ENCODE assay signal across 16 cellular contexts in the genomic region with DNA sequence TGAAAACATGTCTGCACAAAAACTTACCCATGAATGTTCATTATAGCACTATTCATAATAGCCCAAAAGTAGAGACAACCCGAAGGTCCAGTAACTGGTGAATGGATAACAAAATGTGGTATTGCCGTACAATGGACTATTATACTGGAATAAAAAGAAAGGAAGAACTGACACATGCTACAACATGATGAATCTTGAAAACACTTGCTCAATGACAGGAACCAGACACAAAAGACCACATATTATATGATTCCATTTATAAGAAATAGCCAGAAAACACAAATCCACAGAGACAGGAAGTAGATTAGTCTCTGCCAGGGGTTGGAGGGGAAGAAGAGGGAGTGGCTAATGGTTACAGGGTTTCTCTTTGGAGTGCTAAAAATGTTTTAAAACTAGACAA. TPM values are rescaled to one million over a fixed set of nuclear protein-coding genes. Genes with fewer than 3 reads are reported as not detected.
DNase-seq lines count a peak whose midpoint lies in the region; ATAC-seq, FAIRE-seq and TF ChIP-seq lines count a peak whose summit lies in the region.
"Had no signal": no experiment of that assay in that cellular context is flagged by ENCODE, and none has a peak within 500 bp of the region (broad histone marks: within the 10 kb centered on the region; RNA-seq: fewer than 3 reads in every experiment).

No MANE protein-coding gene starts in this region.

- H3K18ac ChIP-seq in IMR-90 (ENCODE audit: low read depth, low read length), result no peak overlapping the region

- H3K27me3 Mint-ChIP-seq in activated T-helper 1 cell treated with anti-CD3 and anti-CD28 coated beads, Interleukin-12 subunit alpha, Interleukin-12 subunit beta, Interleukin-2, Interleukin-4 antibody, amounts not matched to agents 30 ng/mL and 10 ng/mL and 1 ng/mL, durations not matched to agents 14 hours and 24 hours and 36 hours (ENCODE audit: insufficient read depth), result no peaks in the 10 kb centered on the region
- H3K27me3 Mint-ChIP-seq: progenitor cell of endocrine pancreas had no signal

- no peak overlapping the region for H4K8ac ChIP-seq in IMR-90 (ENCODE audit: low read depth in 2 of 2, low read length in 2 of 2)

- TF ChIP-seq CTCF in IMR-90 (conservative IDR thresholded peaks at IDR 0.05; ENCODE audit: low read depth, low read length), result no peak

- H3K56ac ChIP-seq in IMR-90 (ENCODE audit: extremely low read depth, insufficient read depth, low read length), result no peak overlapping the region

- no peak overlapping the region for H2AK9ac ChIP-seq in IMR-90 (replicated peaks; ENCODE audit: low read depth, low read length, poor library complexity)

- no peak for DNase-seq in IMR-90
- no peak for DNase-seq in activated T-helper 1 cell treated with anti-CD3 and anti-CD28 coated beads, Interleukin-12 subunit alpha, Interleukin-12 subunit beta, Interleukin-2, Interleukin-4 antibody, amounts not matched to agents 30 ng/mL and 10 ng/mL and 1 ng/mL, durations not matched to agents 14 hours and 24 hours and 36 hours (ENCODE audit: low spot score)
- DNase-seq in left ventricle myocardium superior, result no peak
- no peak for DNase-seq in OCI-M2 (lab: John Stamatoyannopoulos, UW; ENCODE audit: unreplicated experiment)
- DNase-seq in HTR-8/SVneo (ENCODE audit: insufficient read length, low spot score), result no peak
- DNase-seq: BE2C; DMS 273 treated with DMSO at 0.1 percent for 48 hours; effector memory CD4-positive, alpha-beta T cell; naive B cell; NCI-H1417 treated with DMSO at 0.1 percent for 48 hours; stimulated activated CD4-positive, alpha-beta T cell treated with anti-CD3 and anti-CD28 coated beads, Interleukin-12 subunit alpha, Interleukin-12 subunit beta, amount 100 ng/mL, for 4 hours had no signal

- CTCF ChIA-PET in IMR-90 (lab: Yijun Ruan, JAX), result interaction anchor here (1.0 kb wide), 1 partner anchor 20 kb away, joined by 3 read pairs; no protein-coding TSS in a partner anchor

- H3K9me1 ChIP-seq in IMR-90 (ENCODE audit: insufficient read depth, low read length), result 0 out of 2 replicates have a peak, but pooled peaks cover 6% of the 10 kb centered on the region

- peak overlapping the region; percentile 80 for H3K27ac Mint-ChIP-seq in activated T-helper 1 cell treated with anti-CD3 and anti-CD28 coated beads, Interleukin-12 subunit alpha, Interleukin-12 subunit beta, Interleukin-2, Interleukin-4 antibody, amounts not matched to agents 30 ng/mL and 10 ng/mL and 1 ng/mL, durations not matched to agents 14 hours and 24 hours and 36 hours
- H3K27ac Mint-ChIP-seq: naive B cell, progenitor cell of endocrine pancreas, WTC11 had no signal

- FAIRE-seq in HTR-8/SVneo (lab: Jason Lieb, UNC), result no peak

- no peak overlapping the region for H2BK20ac ChIP-seq in IMR-90 (ENCODE audit: low read depth, low read length)

- TF ChIP-seq POLR2A in IMR-90 (IDR thresholded peaks at IDR 0.05; ENCODE audit: low read depth, low read length), result no peak

- BruUV-seq in IMR-90 (replicated peaks; lab: Mats Ljungman, UMichigan), result no TSS peak

- peaks cover 8% of the 10 kb centered on the region for H3K9me3 Mint-ChIP-seq in activated T-helper 1 cell treated with anti-CD3 and anti-CD28 coated beads, Interleukin-12 subunit alpha, Interleukin-12 subunit beta, Interleukin-2, Interleukin-4 antibody, amounts not matched to agents 30 ng/mL and 10 ng/mL and 1 ng/mL, durations not matched to agents 14 hours and 24 hours and 36 hours
- H3K9me3 Mint-ChIP-seq: brain, WTC11 had no signal

- H3K79me1 ChIP-seq in IMR-90 (ENCODE audit: low read depth in 1 of 2, low read length in 2 of 2), result peaks cover under 1 to 20% of the 10 kb centered on the region in 2 experiments; a peak in 3 of 4 replicates

- H2BK120ac ChIP-seq in IMR-90 (ENCODE audit: low read depth, low read length), result no peak overlapping the region

- no peak overlapping the region for H2BK15ac ChIP-seq in IMR-90 (ENCODE audit: low read depth, low read length)

- H3K14ac ChIP-seq in IMR-90 (replicated peaks; ENCODE audit: low read depth, low read length), result no peak overlapping the region

- H3K23ac ChIP-seq in IMR-90 (ENCODE audit: low read depth, low read length), result no peak overlapping the region

- H2BK5ac ChIP-seq in IMR-90 (ENCODE audit: low read depth, low read length, poor library complexity, severe bottlenecking), result peak overlapping the region; percentile 23

- no peak for ATAC-seq in IMR-90 (ENCODE audit: low read depth)
- ATAC-seq in left ventricle myocardium superior, result peak; percentile 47
- no peak for ATAC-seq in HG03442 (IDR thresholded peaks at IDR 0.05; ENCODE audit: unreplicated experiment)
- ATAC-seq: WTC11 had no signal

- in situ Hi-C loops in IMR-90 (cut with MboI; ENCODE audit: low sequenced_read_pairs), result no loop called here

- H3K4me2 ChIP-seq in IMR-90 (ENCODE audit: low read depth, low read length), result no peak overlapping the region

- intact Hi-C loops in IMR-90 (cut with micrococcal nuclease) (no loop called here), left ventricle myocardium superior (cut with micrococcal nuclease) (no loop called here)
- intact Hi-C loops in activated T-helper 1 cell treated with anti-CD3 and anti-CD28 coated beads, Interleukin-12 subunit alpha, Interleukin-12 subunit beta, Interleukin-2, Interleukin-4 antibody, amounts not matched to agents 30 ng/mL and 10 ng/mL and 1 ng/mL, durations not matched to agents 14 hours and 24 hours and 36 hours (cut with micrococcal nuclease), result loop anchor here (5.0 kb wide), 1 partner anchor 48 kb away; no protein-coding TSS in a partner anchor

- H3K4me1 ChIP-seq in ACC112 (ENCODE audit: control insufficient read depth, insufficient read depth, low read length, unreplicated experiment), result peaks cover 24% of the 10 kb centered on the region
- H3K4me1 ChIP-seq in IMR-90 (ENCODE audit: control insufficient read depth, insufficient read depth, low read length), result peaks cover 6% of the 10 kb centered on the region; the same call in 1 of the 2 replicates
- H3K4me1 ChIP-seq: BE2C had no signal

- H3K36me3 Mint-ChIP-seq in activated T-helper 1 cell treated with anti-CD3 and anti-CD28 coated beads, Interleukin-12 subunit alpha, Interleukin-12 subunit beta, Interleukin-2, Interleukin-4 antibody, amounts not matched to agents 30 ng/mL and 10 ng/mL and 1 ng/mL, durations not matched to agents 14 hours and 24 hours and 36 hours (ENCODE audit: low read depth), result peaks cover 19% of the 10 kb centered on the region
- H3K36me3 Mint-ChIP-seq: brain, naive B cell, WTC11 had no signal

- H3K9ac ChIP-seq in IMR-90 (ENCODE audit: low read depth, low read length), result no peak overlapping the region

- H3K9me3 ChIP-seq in IMR-90 (ENCODE audit: control insufficient read depth, insufficient read depth, low read length), result no peaks in the 10 kb centered on the region
- H3K9me3 ChIP-seq: BE2C had no signal

- dilution Hi-C loops in IMR-90 (cut with HindIII; ENCODE audit: low sequenced_read_pairs, unreplicated experiment), result no loop called here

- no peak overlapping the region for H2AK5ac ChIP-seq in IMR-90 (ENCODE audit: low read depth, low read length)

- H3K36me3 ChIP-seq in ACC112 (ENCODE audit: insufficient read depth, low read length), result no peaks in the 10 kb centered on the region
- no peaks in the 10 kb centered on the region for H3K36me3 ChIP-seq in IMR-90 (ENCODE audit: control insufficient read depth, insufficient read depth, low read length)
- H3K36me3 ChIP-seq: BE2C had no signal

- H3K4ac ChIP-seq in IMR-90 (ENCODE audit: low read depth, low read length), result no peak overlapping the region

- no peak overlapping the region for H4K5ac ChIP-seq in IMR-90 (ENCODE audit: low read depth, low read length)

- peak overlapping the region; percentile 20 for H3K4me3 Mint-ChIP-seq in activated T-helper 1 cell treated with anti-CD3 and anti-CD28 coated beads, Interleukin-12 subunit alpha, Interleukin-12 subunit beta, Interleukin-2, Interleukin-4 antibody, amounts not matched to agents 30 ng/mL and 10 ng/mL and 1 ng/mL, durations not matched to agents 14 hours and 24 hours and 36 hours
- H3K4me3 Mint-ChIP-seq: brain, naive B cell, WTC11 had no signal

- POLR2A ChIA-PET in IMR-90 (lab: Charles Lee; ENCODE audit: unreplicated experiment), result no interaction called here

- H3K4me1 Mint-ChIP-seq in activated T-helper 1 cell treated with anti-CD3 and anti-CD28 coated beads, Interleukin-12 subunit alpha, Interleukin-12 subunit beta, Interleukin-2, Interleukin-4 antibody, amounts not matched to agents 30 ng/mL and 10 ng/mL and 1 ng/mL, durations not matched to agents 14 hours and 24 hours and 36 hours (ENCODE audit: low read depth), result peaks cover 57% of the 10 kb centered on the region
- H3K4me1 Mint-ChIP-seq: brain, naive B cell, WTC11 had no signal

- no peak for TF ChIP-seq RAD21 in IMR-90 (IDR thresholded peaks at IDR 0.05; ENCODE audit: low read length)

- no peaks in the 10 kb centered on the region for H4K20me1 ChIP-seq in IMR-90 (ENCODE audit: insufficient read depth, low read length)

- no CpG with 5 or more reads among the region's 2 CpGs for WGBS in IMR-90 (ENCODE audit: extremely low coverage in 2 of 2, insufficient read length in 1 of 2), 2 experiments

- no peak overlapping the region for H4K91ac ChIP-seq in IMR-90 (ENCODE audit: insufficient read depth, low read depth, low read length)

- H3K27me3 ChIP-seq in ACC112 (ENCODE audit: insufficient read depth, low read length) (no peaks in the 10 kb centered on the region), IMR-90 (ENCODE audit: control insufficient read depth, insufficient read depth, low read length) (no peaks in the 10 kb centered on the region)
- H3K27me3 ChIP-seq: BE2C had no signal

- no peaks in the 10 kb centered on the region for H3K79me2 ChIP-seq in ACC112 (ENCODE audit: control insufficient read depth, insufficient read depth, low read length, unreplicated experiment)

- H3K4me3 ChIP-seq in ACC112 (ENCODE audit: low read depth, low read length) (no peak overlapping the region), IMR-90 (ENCODE audit: insufficient read depth, low read depth, low read length) (no peak overlapping the region)

- H2AFZ ChIP-seq in ACC112 (ENCODE audit: low read length, unreplicated experiment) (peak overlapping the region; percentile 82), IMR-90 (replicated peaks; ENCODE audit: low read length, poor library complexity) (no peak overlapping the region)

- H3K27ac ChIP-seq in ACC112 (ENCODE audit: low read depth, low read length), result 0 out of 2 replicates have a peak overlapping the region, but pooled peaks have one; percentile 18
- no peak overlapping the region for H3K27ac ChIP-seq in IMR-90 (ENCODE audit: insufficient read depth, low read length)

TF ChIP-seq in IMR-90, 13 proteins besides CTCF, POLR2A, EP300 and RAD21 (continues in another document):
- TF ChIP-seq MAFK (IDR thresholded peaks at IDR 0.05; ENCODE audit: low read depth, low read length), result no peak
- no peak for TF ChIP-seq SMC3 (IDR thresholded peaks at IDR 0.05; ENCODE audit: low read depth, low read length)

RNA-seq across cellular contexts. Expression of a gene that starts 18.3 kb away (rescaled TPM):
- total RNA-seq in IMR-90 (2012; rRNA removed), result 2.5 and 2.7 TPM in 2 replicates
- polyA plus RNA-seq in IMR-90 (2012; rRNA removed), result 0.91 and 0.95 TPM in 2 replicates
- polyA plus RNA-seq in IMR-90 (2012; cell fraction: cytosol; rRNA removed), result 0.34 and 0.49 TPM in 2 replicates
- 0.65 and 2.8 TPM in 2 replicates for polyA plus RNA-seq in IMR-90 (2012; cell fraction: nucleus; rRNA removed; ENCODE audit: low replicate concordance)
- total RNA-seq in activated T-helper 1 cell treated with anti-CD3 and anti-CD28 coated beads, Interleukin-12 subunit alpha, Interleukin-12 subunit beta, Interleukin-2, Interleukin-4 antibody, amounts not matched to agents 30 ng/mL and 10 ng/mL and 1 ng/mL, durations not matched to agents 14 hours and 24 hours and 36 hours, result 25.7 and 26.4 TPM in 2 replicates
- 2.4 TPM for total RNA-seq in left ventricle myocardium superior
